24 cellular contexts compared by ENCODE assay signal in the genomic region with DNA sequence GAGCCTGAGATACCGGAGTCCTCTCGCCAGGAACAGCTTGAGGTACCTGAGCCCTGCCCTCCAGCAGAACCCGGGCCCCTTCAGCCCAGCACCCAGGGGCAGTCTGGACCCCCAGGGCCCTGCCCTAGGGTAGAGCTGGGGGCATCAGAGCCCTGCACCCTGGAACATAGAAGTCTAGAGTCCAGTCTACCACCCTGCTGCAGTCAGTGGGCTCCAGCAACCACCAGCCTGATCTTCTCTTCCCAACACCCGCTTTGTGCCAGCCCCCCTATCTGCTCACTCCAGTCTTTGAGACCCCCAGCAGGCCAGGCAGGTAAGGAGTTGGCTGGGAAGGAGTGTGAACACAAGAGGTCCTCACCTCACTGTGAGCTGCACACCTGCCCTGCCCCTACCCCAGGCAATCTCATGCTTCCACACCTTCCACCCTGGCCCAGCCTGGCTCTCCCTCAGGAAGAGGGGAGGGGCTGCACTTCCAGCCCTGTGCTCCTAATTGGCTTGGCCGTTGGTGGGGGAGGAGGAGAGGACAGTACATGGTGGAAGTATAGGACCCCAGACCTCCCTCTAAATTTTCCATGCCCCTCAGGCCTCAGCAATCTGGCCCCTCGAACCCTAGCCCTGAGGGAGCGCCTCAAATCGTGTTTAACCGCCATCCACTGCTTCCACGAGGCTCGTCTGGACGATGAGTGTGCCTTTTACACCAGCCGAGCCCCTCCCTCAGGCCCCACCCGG. TPM values are rescaled to one million over a fixed set of nuclear protein-coding genes. Genes with fewer than 3 reads are reported as not detected.
DNase-seq lines count a peak whose midpoint lies in the region; ATAC-seq, FAIRE-seq and TF ChIP-seq lines count a peak whose summit lies in the region.
"Had no signal": no experiment of that assay in that cellular context is flagged by ENCODE, and none has a peak within 500 bp of the region (broad histone marks: within the 10 kb centered on the region; RNA-seq: fewer than 3 reads in every experiment).

No MANE protein-coding gene starts in this region.

- SMC1A ChIA-PET in GM12878 (lab: Charles Lee; ENCODE audit: uncharacterized antibody, unreplicated experiment), result interaction anchor here (0.6 to 3.2 kb wide), 13 partner anchors 8 to 289 kb away, joined by 3 to 30 read pairs (median 4); a partner anchor contains a TSS

- no peak overlapping the region for H3K9ac ChIP-seq in GM12878 (ENCODE audit: control insufficient read depth, insufficient read depth, low read length)
- H3K9ac ChIP-seq: BLaER1, GM23248 had no signal

- H3K36me3 ChIP-seq in H7 (replicated peaks; ENCODE audit: control insufficient read depth, insufficient read depth, low read length), result peaks cover 29% of the 10 kb centered on the region
- peaks cover 7 to 16% of the 10 kb centered on the region in 2 experiments; a peak in 3 of 4 replicates for H3K36me3 ChIP-seq in GM12878 (ENCODE audit: control insufficient read depth in 2 of 2, insufficient read depth in 2 of 2, low read length in 1 of 2)
- peaks cover 10% of the 10 kb centered on the region for H3K36me3 ChIP-seq in osteoblast (ENCODE audit: insufficient read depth, low read length)
- H3K36me3 ChIP-seq: brain microvascular endothelial cell, suprapubic skin had no signal

- peaks cover 46% of the 10 kb centered on the region for H3K27me3 Mint-ChIP-seq in activated T-cell treated with anti-CD3 and anti-CD28 coated beads, Interleukin-2, amount 50 U/mL, for 4 hours (ENCODE audit: low read depth)

- DNase-seq in H7 (peak; percentile 44), GM12878 (ENCODE audit: low read depth, low spot score) (no peak), osteoblast (ENCODE audit: insufficient read length, low spot score, missing footprints) (peak; percentile 38), occipital lobe (lab: John Stamatoyannopoulos, UW) (no peak)
- DNase-seq in activated T-cell treated with anti-CD3 and anti-CD28 coated beads, Interleukin-2, amount 50 U/mL, for 4 hours, result no peak
- DNase-seq: activated CD4-positive, CD25-positive, alpha-beta regulatory T cell; COR-L47; DMS79; NCI-H1436; SIG-M5 had no signal

- H3K9me3 ChIP-seq in GM12878 (replicated peaks; ENCODE audit: control insufficient read depth, insufficient read depth, low read length) (no peaks in the 10 kb centered on the region; the same call in 2 of the 3 replicates), osteoblast (ENCODE audit: low read depth, low read length) (no peaks in the 10 kb centered on the region)
- H3K9me3 ChIP-seq: BLaER1, MG63, suprapubic skin had no signal

- CTCF ChIA-PET in GM12878 (lab: Yijun Ruan, JAX), result interaction anchor here (0.6 to 4.3 kb wide), 25 partner anchors 8 to 379 kb away, joined by 3 to 72 read pairs (median 5); a partner anchor contains a TSS

- TF ChIP-seq EP300 in GM12878 (IDR thresholded peaks at IDR 0.05; ENCODE audit: borderline replicate concordance in 1 of 2, control insufficient read depth in 1 of 2, low read depth in 2 of 2, low read length in 2 of 2), result no peak

- no TSS peak for BruUV-seq in GM12878 (replicated peaks; lab: Mats Ljungman, UMichigan)

- no peak for TF ChIP-seq RAD21 in GM12878 (IDR thresholded peaks at IDR 0.05; ENCODE audit: insufficient read depth, low read depth, low read length)

- intact Hi-C loops in GM12878 (cut with micrococcal nuclease; ENCODE audit: unreplicated experiment), result no loop called here

- peaks cover 6% of the 10 kb centered on the region for H3K4me1 Mint-ChIP-seq in activated T-cell treated with anti-CD3 and anti-CD28 coated beads, Interleukin-2, amount 50 U/mL, for 4 hours (ENCODE audit: low read depth)
- H3K4me1 Mint-ChIP-seq: stimulated activated effector memory CD8-positive, alpha-beta T cell treated with anti-CD3 and anti-CD28 coated beads, Interleukin-12 subunit alpha, Interleukin-12 subunit beta, amount 100 ng/mL, for 72 hours had no signal

- H3K27me3 ChIP-seq in H7 (ENCODE audit: control insufficient read depth, insufficient read depth, low read length) (peaks cover 37% of the 10 kb centered on the region), GM12878 (replicated peaks in 1 of 2; ENCODE audit: control insufficient read depth in 2 of 2, insufficient read depth in 2 of 2, low read length in 1 of 2) (peaks cover 3 to 7% of the 10 kb centered on the region in 2 experiments), osteoblast (ENCODE audit: insufficient read depth, low read length) (peaks cover 5% of the 10 kb centered on the region)
- H3K27me3 ChIP-seq: MG63 had no signal

- ATAC-seq in GM12878 (no peak), GM19463 (IDR thresholded peaks at IDR 0.05; ENCODE audit: unreplicated experiment) (no peak)
- ATAC-seq in activated T-cell treated with anti-CD3 and anti-CD28 coated beads, Interleukin-2, amount 50 U/mL, for 4 hours, result no peak

- TF ChIP-seq CTCF in GM12878 (IDR thresholded peaks at IDR 0.05 in 2 of 3, conservative IDR thresholded peaks at IDR 0.05 in 1 of 3; ENCODE audit: control insufficient read depth in 2 of 3, extremely low read depth in 1 of 3, insufficient read depth in 1 of 3, low read depth in 3 of 3, low read length in 3 of 3) (no peak), osteoblast (IDR thresholded peaks at IDR 0.05; ENCODE audit: extremely low read depth, low read depth, low read length) (no peak)

- no peaks in the 10 kb centered on the region for H3K9me3 Mint-ChIP-seq in activated T-cell treated with anti-CD3 and anti-CD28 coated beads, Interleukin-2, amount 50 U/mL, for 4 hours
- H3K9me3 Mint-ChIP-seq: activated CD4-positive, alpha-beta memory T cell treated with anti-CD3 and anti-CD28 coated beads for 36 hours; stimulated activated effector memory CD8-positive, alpha-beta T cell treated with anti-CD3 and anti-CD28 coated beads, Interleukin-12 subunit alpha, Interleukin-12 subunit beta, amount 100 ng/mL, for 72 hours had no signal

- RAD21 ChIA-PET in GM12878 (lab: Charles Lee; ENCODE audit: unreplicated experiment), result interaction anchor here (0.6 to 2.3 kb wide), 14 partner anchors 8 to 293 kb away, joined by 3 to 33 read pairs (median 5); a partner anchor contains a TSS

- no peak overlapping the region for H2AFZ ChIP-seq in GM12878 (ENCODE audit: control insufficient read depth, low read depth, low read length)
- peak overlapping the region; percentile 84 for H2AFZ ChIP-seq in osteoblast (ENCODE audit: low read length)
- H2AFZ ChIP-seq: GM23248, PC-9 had no signal

- no peaks in the 10 kb centered on the region for H3K4me1 ChIP-seq in GM12878 (ENCODE audit: control insufficient read depth, insufficient read depth, low read length)
- H3K4me1 ChIP-seq in osteoblast (ENCODE audit: insufficient read depth, low read length), result no peaks in the 10 kb centered on the region
- H3K4me1 ChIP-seq: BLaER1 had no signal

- no peaks in the 10 kb centered on the region for H3K79me2 ChIP-seq in GM12878 (ENCODE audit: control insufficient read depth, insufficient read depth, low read length)
- H3K79me2 ChIP-seq in osteoblast (ENCODE audit: insufficient read depth, low read length), result no peaks in the 10 kb centered on the region

- POLR2A ChIA-PET in GM12878 (lab: Charles Lee), result interaction anchor here (1.4 to 1.9 kb wide), 2 partner anchors 8 to 11 kb away, joined by 9 read pairs; a partner anchor contains a TSS

- 0 out of 2 replicates have a peak, but pooled peaks have one; percentile 37 for TF ChIP-seq POLR2A in GM12878 (IDR thresholded peaks at IDR 0.05; ENCODE audit: low read depth, low read length)

- FAIRE-seq in GM12878 (lab: Jason Lieb, UNC), result no peak
- FAIRE-seq: small intestine, urothelium cell line had no signal

- WGBS in GM12878 (ENCODE audit: insufficient coverage, insufficient replicate concordance, low lambda C conversion rate, missing lambda C conversion rate), result 87% methylated on average over 14 of the region's 14 CpGs

- in situ Hi-C loops in GM12878 (cut with MboI), result no loop called here

- H3K4me2 ChIP-seq in GM12878 (ENCODE audit: control insufficient read depth, insufficient read depth) (no peak overlapping the region), osteoblast (ENCODE audit: insufficient read depth, low read length) (no peak overlapping the region)
- H3K4me2 ChIP-seq: BLaER1, PC-9 had no signal

- H4K20me1 ChIP-seq in GM12878 (ENCODE audit: control insufficient read depth, insufficient read depth) (no peaks in the 10 kb centered on the region), osteoblast (ENCODE audit: insufficient read depth, low read length) (no peaks in the 10 kb centered on the region)

- no peak overlapping the region for H3K4me3 Mint-ChIP-seq in activated T-cell treated with anti-CD3 and anti-CD28 coated beads, Interleukin-2, amount 50 U/mL, for 4 hours
- H3K4me3 Mint-ChIP-seq: activated CD4-positive, alpha-beta memory T cell treated with anti-CD3 and anti-CD28 coated beads for 36 hours; stimulated activated effector memory CD8-positive, alpha-beta T cell treated with anti-CD3 and anti-CD28 coated beads, Interleukin-12 subunit alpha, Interleukin-12 subunit beta, amount 100 ng/mL, for 72 hours had no signal

- H3K27ac ChIP-seq in GM12878 (ENCODE audit: control insufficient read depth, insufficient read depth) (no peak overlapping the region), osteoblast (ENCODE audit: low read depth, low read length) (no peak overlapping the region)
- H3K27ac ChIP-seq: BLaER1, brain microvascular endothelial cell, epithelial cell of prostate, GM23248, PC-9, suprapubic skin had no signal

- H3K4me3 ChIP-seq in H7 (ENCODE audit: insufficient read depth, low read depth, low read length) (no peak overlapping the region), GM12878 (no peak overlapping the region), osteoblast (ENCODE audit: insufficient read depth, low read length) (no peak overlapping the region)
- H3K4me3 ChIP-seq: BLaER1, GM23248, MG63, PC-9, suprapubic skin had no signal

- H3K36me3 Mint-ChIP-seq in activated T-cell treated with anti-CD3 and anti-CD28 coated beads, Interleukin-2, amount 50 U/mL, for 4 hours (ENCODE audit: insufficient read depth), result no peaks in the 10 kb centered on the region

RNA-seq across cellular contexts. Expression of a gene that starts 6.2 kb away (rescaled TPM):
- 1.1 and 3.3 TPM in 2 replicates for total RNA-seq in H7 (2014; rRNA removed; shearing (Covaris generic))
- not detected in 2 replicates for total RNA-seq in GM12878 (2013; cell fraction: nucleolus; rRNA removed)
- total RNA-seq in GM12878 (2014; rRNA removed) (not detected in 2 replicates), GM12878 (2014; rRNA removed; fragmentation: Illumina TruSeq; extraction: Trizol) (not detected in 2 replicates), GM12878 (2021) (not detected in 2 replicates), osteoblast (0.36 TPM in 1 of 2 replicates, not detected in the other), occipital lobe (0.16 TPM)
- polyA plus RNA-seq in GM12878 (2011; ENCODE audit: low read depth), result not detected
- polyA plus RNA-seq in GM12878 (2011; rRNA removed) (not detected in 2 replicates), GM12878 (2014; fragmentation: Illumina TruSeq; extraction: Trizol) (not detected in 2 replicates), GM12878 (2014; fragmentation: Nextera tagmentation; extraction: Ambion mirVana) (not detected), GM12878 (2014; rRNA removed) (0.05 TPM in 1 of 2 replicates, not detected in the other), GM12878 (2016; fragmentation: Nextera tagmentation; extraction: Ambion mirVana) (not detected)
- polyA plus RNA-seq in GM12878 (2011; cell fraction: cytosol; rRNA removed), result 0.03 TPM in 1 of 2 replicates, not detected in the other
- 0.06 and 0.13 TPM in 2 replicates for polyA plus RNA-seq in GM12878 (2011; cell fraction: nucleus; rRNA removed)
- polyA plus RNA-seq in GM12878 (2012), result 0.12 and 0.13 TPM in 2 replicates
- not detected in 2 replicates for polyA minus RNA-seq in GM12878 (2011; rRNA and poly(A)+ RNA removed)
- polyA minus RNA-seq in GM12878 (2011; cell fraction: cytosol; rRNA and poly(A)+ RNA removed), result not detected in 2 replicates
- 0.19 TPM in 1 of 2 replicates, not detected in the other for polyA minus RNA-seq in GM12878 (2011; cell fraction: nucleus; rRNA and poly(A)+ RNA removed)
- not detected for total RNA-seq in activated T-cell treated with anti-CD3 and anti-CD28 coated beads, Interleukin-2, amount 50 U/mL, for 4 hours
- total RNA-seq: activated CD4-positive, alpha-beta memory T cell treated with anti-CD3 and anti-CD28 coated beads for 36 hours; GM23248 had no signal
- polyA plus RNA-seq: GM23248 had no signal

RNA-seq across cellular contexts. Expression of a gene that starts 7.7 kb away (rescaled TPM):
- 46.1 and 48.0 TPM in 2 replicates for total RNA-seq in H7 (2014; rRNA removed; shearing (Covaris generic))
- total RNA-seq in GM12878 (2013; cell fraction: nucleolus; rRNA removed), result 21.4 and 21.8 TPM in 2 replicates
- total RNA-seq in GM12878 (2014; rRNA removed) (38.9 and 39.1 TPM in 2 replicates), GM12878 (2014; rRNA removed; fragmentation: Illumina TruSeq; extraction: Trizol) (40.1 and 44.2 TPM in 2 replicates), GM12878 (2021) (48.8 and 58.2 TPM in 2 replicates), osteoblast (2.5 and 3.5 TPM in 2 replicates), occipital lobe (1.2 TPM)
- polyA plus RNA-seq in GM12878 (2011; ENCODE audit: low read depth), result 13.1 TPM
- polyA plus RNA-seq in GM12878 (2011; rRNA removed) (15.6 and 29.0 TPM in 2 replicates), GM12878 (2014; fragmentation: Illumina TruSeq; extraction: Trizol) (41.8 and 93.7 TPM in 2 replicates), GM12878 (2014; fragmentation: Nextera tagmentation; extraction: Ambion mirVana) (10 to 100 TPM; 26.8 to 46.9 TPM), GM12878 (2014; rRNA removed) (69.9 and 75.4 TPM in 2 replicates), GM12878 (2016; fragmentation: Nextera tagmentation; extraction: Ambion mirVana) (10 to 100 TPM; 59.3 to 59.8 TPM)
- 22.7 and 35.7 TPM in 2 replicates for polyA plus RNA-seq in GM12878 (2011; cell fraction: cytosol; rRNA removed)
- polyA plus RNA-seq in GM12878 (2011; cell fraction: nucleus; rRNA removed), result 112 and 150 TPM in 2 replicates
- 23.4 and 24.0 TPM in 2 replicates for polyA plus RNA-seq in GM12878 (2012)
- 17.0 and 28.9 TPM in 2 replicates for polyA minus RNA-seq in GM12878 (2011; rRNA and poly(A)+ RNA removed)
- polyA minus RNA-seq in GM12878 (2011; cell fraction: cytosol; rRNA and poly(A)+ RNA removed), result 13.1 and 17.6 TPM in 2 replicates
- 37.7 and 62.9 TPM in 2 replicates for polyA minus RNA-seq in GM12878 (2011; cell fraction: nucleus; rRNA and poly(A)+ RNA removed)
- 10 to 100 TPM; 11.6 to 16.8 (median 13.7) TPM for total RNA-seq in activated T-cell treated with anti-CD3 and anti-CD28 coated beads, Interleukin-2, amount 50 U/mL, for 4 hours

RNA-seq across cellular contexts. Expression of a gene that starts 15.9 kb away (rescaled TPM):
- 0.15 and 0.35 TPM in 2 replicates for total RNA-seq in H7 (2014; rRNA removed; shearing (Covaris generic))
- total RNA-seq in GM12878 (2013; cell fraction: nucleolus; rRNA removed), result 1.1 and 1.2 TPM in 2 replicates
- total RNA-seq in GM12878 (2014; rRNA removed), result 0.05 and 0.11 TPM in 2 replicates
- 0.09 TPM in 2 replicates for total RNA-seq in GM12878 (2014; rRNA removed; fragmentation: Illumina TruSeq; extraction: Trizol)
- 0.15 and 0.19 TPM in 2 replicates for total RNA-seq in GM12878 (2021)
- not detected for polyA plus RNA-seq in GM12878 (2011; ENCODE audit: low read depth)
- polyA plus RNA-seq in GM12878 (2011; rRNA removed), result 0.61 and 0.82 TPM in 2 replicates
- 0.75 and 1.2 TPM in 2 replicates for polyA plus RNA-seq in GM12878 (2011; cell fraction: cytosol; rRNA removed)
- 1.3 and 1.5 TPM in 2 replicates for polyA plus RNA-seq in GM12878 (2011; cell fraction: nucleus; rRNA removed)
- 0.08 and 0.19 TPM in 2 replicates for polyA plus RNA-seq in GM12878 (2012)
- polyA plus RNA-seq in GM12878 (2014; fragmentation: Illumina TruSeq; extraction: Trizol), result 0.06 and 0.10 TPM in 2 replicates
- not detected for polyA plus RNA-seq in GM12878 (2014; fragmentation: Nextera tagmentation; extraction: Ambion mirVana)
- 0.20 and 0.44 TPM in 2 replicates for polyA plus RNA-seq in GM12878 (2014; rRNA removed)
- polyA plus RNA-seq in GM12878 (2016; fragmentation: Nextera tagmentation; extraction: Ambion mirVana), result under 1 TPM in 1 of 2 experiments, not detected in 1; 0.13 TPM
- polyA minus RNA-seq in GM12878 (2011; rRNA and poly(A)+ RNA removed), result 0.44 and 0.77 TPM in 2 replicates
- polyA minus RNA-seq in GM12878 (2011; cell fraction: cytosol; rRNA and poly(A)+ RNA removed), result not detected in 2 replicates
- 0.57 and 0.60 TPM in 2 replicates for polyA minus RNA-seq in GM12878 (2011; cell fraction: nucleus; rRNA and poly(A)+ RNA removed)
- 0.29 and 1.1 TPM in 2 replicates for total RNA-seq in osteoblast
- total RNA-seq in activated T-cell treated with anti-CD3 and anti-CD28 coated beads, Interleukin-2, amount 50 U/mL, for 4 hours, result under 1 TPM in 1 of 3 donors, not detected in 2; 0.11 TPM
- 0.78 TPM for total RNA-seq in occipital lobe

RNA-seq across cellular contexts. Expression of a gene that starts 35.8 kb away (rescaled TPM):
- total RNA-seq in H7 (2014; rRNA removed; shearing (Covaris generic)), result 2.5 and 5.1 TPM in 2 replicates
- not detected in 2 replicates for total RNA-seq in GM12878 (2013; cell fraction: nucleolus; rRNA removed)
- total RNA-seq in GM12878 (2014; rRNA removed) (0.22 and 0.23 TPM in 2 replicates), GM12878 (2014; rRNA removed; fragmentation: Illumina TruSeq; extraction: Trizol) (0.09 TPM in 1 of 2 replicates, not detected in the other), GM12878 (2021) (0.31 TPM in 1 of 2 replicates, not detected in the other), osteoblast (under 0.01 TPM in 1 of 2 replicates, not detected in the other), occipital lobe (not detected)
- polyA plus RNA-seq in GM12878 (2011; ENCODE audit: low read depth), result not detected
- polyA plus RNA-seq in GM12878 (2011; rRNA removed) (not detected in 2 replicates), GM12878 (2014; fragmentation: Illumina TruSeq; extraction: Trizol) (0.09 TPM in 1 of 2 replicates, not detected in the other), GM12878 (2014; fragmentation: Nextera tagmentation; extraction: Ambion mirVana) (under 1 TPM; 0.11 to 0.16 TPM), GM12878 (2014; rRNA removed) (0.19 TPM in 1 of 2 replicates, not detected in the other), GM12878 (2016; fragmentation: Nextera tagmentation; extraction: Ambion mirVana) (under 1 TPM in 1 of 2 experiments, not detected in 1; 0.45 TPM)
- polyA plus RNA-seq in GM12878 (2011; cell fraction: cytosol; rRNA removed), result not detected in 2 replicates
- 0.04 and 0.25 TPM in 2 replicates for polyA plus RNA-seq in GM12878 (2011; cell fraction: nucleus; rRNA removed)
- not detected in 2 replicates for polyA plus RNA-seq in GM12878 (2012)
- polyA minus RNA-seq in GM12878 (2011; rRNA and poly(A)+ RNA removed), result not detected in 2 replicates
- not detected in 2 replicates for polyA minus RNA-seq in GM12878 (2011; cell fraction: cytosol; rRNA and poly(A)+ RNA removed)
- polyA minus RNA-seq in GM12878 (2011; cell fraction: nucleus; rRNA and poly(A)+ RNA removed), result not detected in 2 replicates
- total RNA-seq in activated T-cell treated with anti-CD3 and anti-CD28 coated beads, Interleukin-2, amount 50 U/mL, for 4 hours, result not detected
- total RNA-seq: activated CD4-positive, alpha-beta memory T cell treated with anti-CD3 and anti-CD28 coated beads for 36 hours; chondrocyte; GM23248 had no signal
- polyA plus RNA-seq: GM23248, mammary epithelial cell had no signal

RNA-seq across cellular contexts. Expression of a gene that starts 36.5 kb away (rescaled TPM):
- 30.2 and 31.9 TPM in 2 replicates for total RNA-seq in H7 (2014; rRNA removed; shearing (Covaris generic))
- total RNA-seq in GM12878 (2013; cell fraction: nucleolus; rRNA removed), result 99.1 and 102 TPM in 2 replicates
- total RNA-seq in GM12878 (2014; rRNA removed) (17.2 and 23.0 TPM in 2 replicates), GM12878 (2014; rRNA removed; fragmentation: Illumina TruSeq; extraction: Trizol) (29.6 and 30.0 TPM in 2 replicates), GM12878 (2021) (22.7 and 26.2 TPM in 2 replicates), osteoblast (23.3 and 25.7 TPM in 2 replicates), occipital lobe (58.2 TPM)
- polyA plus RNA-seq in GM12878 (2011; ENCODE audit: low read depth), result 24.7 TPM
- polyA plus RNA-seq in GM12878 (2011; rRNA removed) (54.2 and 76.7 TPM in 2 replicates), GM12878 (2014; fragmentation: Illumina TruSeq; extraction: Trizol) (36.0 and 39.8 TPM in 2 replicates), GM12878 (2014; fragmentation: Nextera tagmentation; extraction: Ambion mirVana) (10 to 100 TPM in 1 of 2 experiments, 1 to 10 TPM in 1; 9.0 to 12.9 TPM), GM12878 (2014; rRNA removed) (25.2 TPM in 2 replicates), GM12878 (2016; fragmentation: Nextera tagmentation; extraction: Ambion mirVana) (10 to 100 TPM; 28.8 to 36.9 TPM)
- polyA plus RNA-seq in GM12878 (2011; cell fraction: cytosol; rRNA removed), result 45.9 and 58.8 TPM in 2 replicates
- polyA plus RNA-seq in GM12878 (2011; cell fraction: nucleus; rRNA removed), result 29.2 and 32.2 TPM in 2 replicates
- polyA plus RNA-seq in GM12878 (2012), result 26.5 and 28.7 TPM in 2 replicates
- 73.0 and 74.3 TPM in 2 replicates for polyA minus RNA-seq in GM12878 (2011; rRNA and poly(A)+ RNA removed)
- 31.5 and 40.1 TPM in 2 replicates for polyA minus RNA-seq in GM12878 (2011; cell fraction: cytosol; rRNA and poly(A)+ RNA removed)
- 26.4 and 37.9 TPM in 2 replicates for polyA minus RNA-seq in GM12878 (2011; cell fraction: nucleus; rRNA and poly(A)+ RNA removed)
- total RNA-seq in activated T-cell treated with anti-CD3 and anti-CD28 coated beads, Interleukin-2, amount 50 U/mL, for 4 hours, result 1 to 10 TPM; 6.9 to 7.2 (median 7.0) TPM

Comparison
In these comparisons a context has a peak if more than half of its experiments do, and no peak if none do; other contexts are left out.
1. DNase-seq: peak in H7 (single experiment) and osteoblast (single experiment); none in GM12878 (single experiment), activated T-cell treated with anti-CD3 and anti-CD28 coated beads, Interleukin-2, amount 50 U/mL, for 4 hours (single experiment) and occipital lobe (single experiment).